22 cellular contexts compared by ENCODE assay signal in the genomic region with DNA sequence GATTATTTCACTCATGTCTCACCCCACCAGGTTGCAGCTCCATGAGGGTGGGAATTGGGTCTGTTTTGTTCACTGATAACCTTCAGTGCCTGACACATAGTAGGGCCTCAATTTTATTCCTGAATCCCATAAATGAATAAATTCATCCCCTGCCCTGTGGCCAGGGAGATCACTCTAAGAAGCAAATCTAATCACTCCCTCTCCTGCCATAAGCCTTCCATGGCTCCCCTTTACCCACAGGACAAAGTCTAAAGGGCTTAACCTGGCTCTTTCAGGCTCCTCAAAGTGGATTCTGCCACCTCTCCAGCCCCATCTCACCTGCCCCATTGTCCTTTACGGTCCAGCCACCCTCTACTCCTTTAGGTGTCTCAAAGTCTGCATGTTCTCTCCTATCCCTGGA.
DNase-seq lines count a peak whose midpoint lies in the region; ATAC-seq, FAIRE-seq and TF ChIP-seq lines count a peak whose summit lies in the region.
"Had no signal": no experiment of that assay in that cellular context is flagged by ENCODE, and none has a peak within 500 bp of the region (broad histone marks: within the 10 kb centered on the region; RNA-seq: fewer than 3 reads in every experiment).

No MANE protein-coding gene starts in this region.

- H3K27ac Mint-ChIP-seq in activated CD4-positive, alpha-beta T cell treated with anti-CD3 and anti-CD28 coated beads, Interleukin-2, amount 10 ng/mL, durations not matched to agents 7 days and 5 days: peak overlapping the region; percentile 26

- no peak for ATAC-seq in HG02884 (IDR thresholded peaks at IDR 0.05; ENCODE audit: unreplicated experiment)
- ATAC-seq: PC-3 had no signal

- CTCF ChIA-PET in activated CD4-positive, alpha-beta T cell treated with anti-CD3 and anti-CD28 coated beads, Interleukin-2, amount 10 ng/mL, durations not matched to agents 7 days and 5 days (lab: Charles Lee): interaction anchor here (0.6 to 2.2 kb wide), 4 partner anchors 11 to 532 kb away, joined by 3 to 6 read pairs (median 4); no protein-coding TSS in a partner anchor
- CTCF ChIA-PET in RWPE1 (lab: Yijun Ruan, JAX): interaction anchor here (0.6 kb wide), 1 partner anchor 184 kb away, joined by 3 read pairs; no protein-coding TSS in a partner anchor

- H3K9me2 ChIP-seq in hepatocyte (replicated peaks; ENCODE audit: insufficient read depth): no peaks in the 10 kb centered on the region

- no peaks in the 10 kb centered on the region for H3K9me3 Mint-ChIP-seq in activated CD4-positive, alpha-beta T cell treated with anti-CD3 and anti-CD28 coated beads, Interleukin-2, amount 10 ng/mL, durations not matched to agents 7 days and 5 days

- H3K9ac ChIP-seq in mucosa of rectum (ENCODE audit: low read depth in 1 of 2, low read length in 2 of 2): no peak overlapping the region

- peak overlapping the region; percentile 71 for H3K27ac ChIP-seq in hepatocyte
- peak overlapping the region; percentile 62 to 82 for H3K27ac ChIP-seq in mucosa of rectum (ENCODE audit: low read depth in 2 of 2, low read length in 2 of 2)
- no peak overlapping the region for H3K27ac ChIP-seq in RWPE1
- H3K27ac ChIP-seq: 22Rv1 had no signal

- H3K9me3 ChIP-seq in hepatocyte (ENCODE audit: low read depth) (no peaks in the 10 kb centered on the region), mucosa of rectum (ENCODE audit: control insufficient read depth in 2 of 2, low read length in 2 of 2) (no peaks in the 10 kb centered on the region)
- H3K9me3 ChIP-seq: BE2C had no signal

- H4K20me1 ChIP-seq in hepatocyte (ENCODE audit: insufficient read depth, poor library complexity, severe bottlenecking): no peaks in the 10 kb centered on the region

- TF ChIP-seq POLR2A in GM12891 (IDR thresholded peaks at IDR 0.05; ENCODE audit: low read depth, low read length): no peak

- H3K36me3 ChIP-seq in hepatocyte (replicated peaks; ENCODE audit: insufficient read depth, low read depth): no peaks in the 10 kb centered on the region
- no peaks in the 10 kb centered on the region for H3K36me3 ChIP-seq in mucosa of rectum (ENCODE audit: control insufficient read depth in 2 of 2, insufficient read depth in 2 of 2, low read length in 2 of 2)
- H3K36me3 ChIP-seq: BE2C had no signal

- H3K79me2 ChIP-seq in hepatocyte: no peaks in the 10 kb centered on the region

- H3K27me3 ChIP-seq in hepatocyte (no peaks in the 10 kb centered on the region), mucosa of rectum (ENCODE audit: control insufficient read depth in 2 of 2, insufficient read depth in 2 of 2, low read length in 2 of 2) (no peaks in the 10 kb centered on the region)
- H3K27me3 ChIP-seq: BE2C had no signal

- H3K4me1 Mint-ChIP-seq in activated CD4-positive, alpha-beta T cell treated with anti-CD3 and anti-CD28 coated beads, Interleukin-2, amount 10 ng/mL, durations not matched to agents 7 days and 5 days: peaks cover 31% of the 10 kb centered on the region

- 89% methylated on average over 1 of the region's 1 CpG for WGBS in hepatocyte (ENCODE audit: low lambda C conversion rate, missing lambda C conversion rate)

- no peak overlapping the region for H3K4me2 ChIP-seq in hepatocyte

- H3K4me1 ChIP-seq in hepatocyte (ENCODE audit: insufficient read depth) (peaks cover 25% of the 10 kb centered on the region), mucosa of rectum (ENCODE audit: control insufficient read depth in 2 of 2, insufficient read depth in 2 of 2, low read length in 2 of 2) (peaks cover 26 to 39% of the 10 kb centered on the region in 2 donors)

- H3K4me3 Mint-ChIP-seq in activated CD4-positive, alpha-beta T cell treated with anti-CD3 and anti-CD28 coated beads, Interleukin-2, amount 10 ng/mL, durations not matched to agents 7 days and 5 days: no peak overlapping the region

- no peak overlapping the region for H2AFZ ChIP-seq in hepatocyte

- FAIRE-seq in GM12891 (lab: Jason Lieb, UNC): no peak
- FAIRE-seq: GM12892, GM18507 had no signal

- no peaks in the 10 kb centered on the region for H3K36me3 Mint-ChIP-seq in activated CD4-positive, alpha-beta T cell treated with anti-CD3 and anti-CD28 coated beads, Interleukin-2, amount 10 ng/mL, durations not matched to agents 7 days and 5 days (ENCODE audit: low read depth)
- H3K36me3 Mint-ChIP-seq: CD4-positive, alpha-beta memory T cell had no signal

- H3K4me3 ChIP-seq in hepatocyte: no peak overlapping the region
- H3K4me3 ChIP-seq in mucosa of rectum (ENCODE audit: low read length in 2 of 2): no peak overlapping the region

- POLR2A ChIA-PET in activated CD4-positive, alpha-beta T cell treated with anti-CD3 and anti-CD28 coated beads, Interleukin-2, amount 10 ng/mL, durations not matched to agents 7 days and 5 days (lab: Charles Lee): no interaction called here
- POLR2A ChIA-PET in RWPE1 (lab: Yijun Ruan, JAX; ENCODE audit: low non-redundant PET): no interaction called here

- peaks cover 4% of the 10 kb centered on the region for H3K27me3 Mint-ChIP-seq in activated CD4-positive, alpha-beta T cell treated with anti-CD3 and anti-CD28 coated beads, Interleukin-2, amount 10 ng/mL, durations not matched to agents 7 days and 5 days

- no peak for TF ChIP-seq CTCF in hepatocyte (IDR thresholded peaks at IDR 0.05; ENCODE audit: poor library complexity)
- TF ChIP-seq CTCF in RWPE1 (conservative IDR thresholded peaks at IDR 0.05; ENCODE audit: low read depth): no peak
- no peak for TF ChIP-seq CTCF in GM10266 (IDR thresholded peaks at IDR 0.05; ENCODE audit: control insufficient read depth, insufficient read depth, low read depth, missing control alignments)

- no peak for DNase-seq in activated CD4-positive, alpha-beta T cell treated with anti-CD3 and anti-CD28 coated beads, Interleukin-2, amount 10 ng/mL, durations not matched to agents 7 days and 5 days
- no peak for DNase-seq in activated CD4-positive, alpha-beta T cell treated with anti-CD3 and anti-CD28 coated beads, Interleukin-2, amount 50 U/mL, for 1 hour
- no peak for DNase-seq in hepatocyte (ENCODE audit: low spot score)
- DNase-seq in RWPE1 (ENCODE audit: low spot score): no peak
- DNase-seq in GM12891 (ENCODE audit: insufficient read length, low spot score): no peak
- DNase-seq in GM10266 (ENCODE audit: extremely low spot score): no peak
- DNase-seq: BE2C; Calu3; CD4-positive, alpha-beta memory T cell; EL; GOT3; KG1; NCI-H1105 treated with DMSO at 0.1 percent for 48 hours; NCI-H187 treated with DMSO at 0.1 percent for 48 hours; NCI-H524; NCI-H82; PC-3 had no signal

TF ChIP-seq in GM12891, 5 proteins besides CTCF, POLR2A, EP300 and RAD21:
- TF ChIP-seq POLR2AphosphoS5 (IDR thresholded peaks at IDR 0.05; ENCODE audit: low read depth, low read length) (no peak), PAX5 (IDR thresholded peaks at IDR 0.05; ENCODE audit: insufficient read depth, low read length, severe bottlenecking) (no peak), TAF1 (IDR thresholded peaks at IDR 0.05; ENCODE audit: low read depth, low read length) (no peak), SPI1 (IDR thresholded peaks at IDR 0.05; ENCODE audit: low read depth, low read length) (no peak), POU2F2 (IDR thresholded peaks at IDR 0.05; ENCODE audit: low read depth, low read length) (no peak)
TF ChIP-seq in GM12891: peak in this region for 0.
